In the genomic region with DNA sequence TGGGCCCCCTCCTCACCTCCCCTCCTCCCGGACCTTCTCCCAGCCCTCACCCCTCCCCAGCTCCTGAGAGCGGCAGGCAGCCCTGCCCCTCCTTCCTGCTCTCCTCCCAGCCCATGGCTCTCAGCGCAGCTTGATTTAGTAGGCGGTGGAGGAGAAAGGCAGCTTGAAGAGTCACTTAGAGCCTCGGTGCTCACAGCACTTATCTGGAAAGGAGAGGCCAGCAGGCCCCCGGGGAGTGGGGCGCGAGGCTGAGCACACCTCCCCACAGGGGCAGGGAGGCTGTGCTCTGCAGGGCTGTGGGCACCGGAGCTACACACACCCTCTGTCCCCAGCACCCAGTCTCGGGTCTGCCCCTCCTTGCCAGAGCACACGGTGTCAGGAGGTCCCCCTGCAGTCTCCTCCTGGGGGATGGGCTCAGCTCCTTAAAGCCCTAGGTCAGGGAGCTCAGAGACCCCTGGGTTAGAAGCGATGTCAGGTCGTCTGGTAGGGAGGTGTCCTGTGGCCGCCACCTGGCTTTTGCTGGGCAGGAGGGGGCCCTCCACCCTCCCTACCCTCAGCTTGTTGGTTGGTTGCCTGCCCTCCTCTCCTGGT, we compare ENCODE assay signal across 8 cellular contexts.
A peak's percentile ranks its signal among the peaks of the same experiment; 100 is the strongest.
DNase-seq lines count a peak whose midpoint lies in the region; ATAC-seq, FAIRE-seq and TF ChIP-seq lines count a peak whose summit lies in the region.

No MANE protein-coding gene starts in this region.

- peak overlapping the region; percentile 44 for H3K4me3 Mint-ChIP-seq in stimulated activated memory B cell treated with anti-CD40 and anti-IgM and Interleukin-4, amounts not matched to agents 10 μg/mL and 1 μg/mL and 100 μg/mL, for 72 hours

- no peaks in the 10 kb centered on the region for H3K9me3 Mint-ChIP-seq in stimulated activated memory B cell treated with anti-CD40 and anti-IgM and Interleukin-4, amounts not matched to agents 10 μg/mL and 1 μg/mL and 100 μg/mL, for 72 hours

- no peak for FAIRE-seq in H54 (lab: Jason Lieb, UNC)

- ATAC-seq in stimulated activated memory B cell treated with anti-CD40 and anti-IgM and Interleukin-4, amounts not matched to agents 10 μg/mL and 1 μg/mL and 100 μg/mL, for 72 hours = peak; percentile 32
- ATAC-seq in GM19397 (IDR thresholded peaks at IDR 0.05; ENCODE audit: unreplicated experiment) = no peak

- peaks cover 97% of the 10 kb centered on the region for H3K27me3 Mint-ChIP-seq in stimulated activated memory B cell treated with anti-CD40 and anti-IgM and Interleukin-4, amounts not matched to agents 10 μg/mL and 1 μg/mL and 100 μg/mL, for 72 hours

- H3K27ac Mint-ChIP-seq in stimulated activated memory B cell treated with anti-CD40 and anti-IgM and Interleukin-4, amounts not matched to agents 10 μg/mL and 1 μg/mL and 100 μg/mL, for 72 hours = no peak overlapping the region

- no peak for TF ChIP-seq POLR2A in H54 (IDR thresholded peaks at IDR 0.05; ENCODE audit: low read depth, low read length)

- no peaks in the 10 kb centered on the region for H3K36me3 ChIP-seq in SK-N-MC (ENCODE audit: insufficient read depth, low read length)

- H3K4me3 ChIP-seq in SK-N-MC = peak overlapping the region; percentile 65

- H3K9me3 ChIP-seq in SK-N-MC (ENCODE audit: low read depth, low read length) = no peaks in the 10 kb centered on the region

- no peak overlapping the region for H3K9ac ChIP-seq in SK-N-MC (ENCODE audit: insufficient read length)

- H3K27ac ChIP-seq in SK-N-MC = no peak overlapping the region

- H3K36me3 Mint-ChIP-seq in stimulated activated memory B cell treated with anti-CD40 and anti-IgM and Interleukin-4, amounts not matched to agents 10 μg/mL and 1 μg/mL and 100 μg/mL, for 72 hours = no peaks in the 10 kb centered on the region

- DNase-seq in 8988T = peak; percentile 68
- DNase-seq in H54 (ENCODE audit: insufficient read length, low spot score) = peak; percentile 68
- DNase-seq in SK-N-MC (ENCODE audit: low read depth, low spot score) = no peak
- DNase-seq in hepatic stellate cell (ENCODE audit: low spot score) = peak; percentile 73
- DNase-seq in germinal center (ENCODE audit: low spot score) = no peak
- DNase-seq in activated naive CD4-positive, alpha-beta T cell (lab: John Stamatoyannopoulos, UW) = no peak

- H3K4me1 Mint-ChIP-seq in stimulated activated memory B cell treated with anti-CD40 and anti-IgM and Interleukin-4, amounts not matched to agents 10 μg/mL and 1 μg/mL and 100 μg/mL, for 72 hours = peaks cover 15% of the 10 kb centered on the region

Comparison
In these comparisons a context has a peak if more than half of its experiments do, and no peak if none do; other contexts are left out.
1. DNase-seq: peak in 8988T (single experiment), H54 (single experiment) and hepatic stellate cell (single experiment); none in SK-N-MC (single experiment), germinal center (single experiment) and activated naive CD4-positive, alpha-beta T cell (0 of 4).